In genomic region chr18:59740131-59740530, GRCh38 we compare ENCODE assay signal across 35 cellular contexts. TPM values are rescaled to one million over a fixed set of nuclear protein-coding genes. Genes with fewer than 3 reads are reported as not detected.
"Had no signal": no experiment of that assay in that cellular context is flagged by ENCODE, and none has a peak within 500 bp of the region (broad histone marks: within the 10 kb centered on the region; RNA-seq: fewer than 3 reads in every experiment).

No MANE protein-coding gene starts in this region.

- H3K36me3 Mint-ChIP-seq: activated CD8-positive, alpha-beta memory T cell treated with anti-CD3 and anti-CD28 coated beads, Interleukin-2, amount 10 ng/mL, durations not matched to agents 7 days and 5 days; activated naive CD4-positive, alpha-beta T cell treated with anti-CD3 and anti-CD28 coated beads, Interleukin-2, amount 10 ng/mL, durations not matched to agents 7 days and 5 days; activated naive CD4-positive, alpha-beta T cell treated with anti-CD3 and anti-CD28 coated beads, Interleukin-2, amount 50 U/mL, for 24 hours; activated naive CD8-positive, alpha-beta T cell; activated naive CD8-positive, alpha-beta T cell treated with anti-CD3 and anti-CD28 coated beads, Interleukin-2, amount 10 ng/mL, durations not matched to agents 7 days and 5 days had no signal

- FAIRE-seq: colon, TTC549 had no signal

- H3K36me3 ChIP-seq: ascending aorta, brain microvascular endothelial cell, breast epithelium had no signal

- H3K4me3 Mint-ChIP-seq: activated B cell treated with CpG ODN at 0.5 μM for 24 hours; activated CD4-positive, alpha-beta memory T cell treated with anti-CD3 and anti-CD28 coated beads, Interleukin-2, amount 10 ng/mL, durations not matched to agents 7 days and 5 days; activated CD4-positive, alpha-beta T cell treated with anti-CD3 and anti-CD28 coated beads, Interleukin-2, amount 10 ng/mL, durations not matched to agents 24 days and 14 days; activated CD8-positive, alpha-beta memory T cell treated with anti-CD3 and anti-CD28 coated beads, Interleukin-2, amount 10 ng/mL, durations not matched to agents 7 days and 5 days; activated CD8-positive, alpha-beta T cell treated with anti-CD3 and anti-CD28 coated beads, Interleukin-2, amount 10 ng/mL, durations not matched to agents 7 days and 5 days; activated naive CD4-positive, alpha-beta T cell treated with anti-CD3 and anti-CD28 coated beads, Interleukin-2, amount 10 ng/mL, durations not matched to agents 7 days and 5 days; activated naive CD4-positive, alpha-beta T cell treated with anti-CD3 and anti-CD28 coated beads, Interleukin-2, amount 50 U/mL, for 24 hours; activated naive CD8-positive, alpha-beta T cell; activated naive CD8-positive, alpha-beta T cell treated with anti-CD3 and anti-CD28 coated beads, Interleukin-2, amount 10 ng/mL, durations not matched to agents 7 days and 5 days; activated naive CD8-positive, alpha-beta T cell treated with anti-CD3 and anti-CD28 coated beads, Interleukin-2, amount 50 U/mL, for 24 hours; activated T-cell treated with anti-CD3 and anti-CD28 coated beads, Interleukin-2, amount 50 U/mL, for 24 hours; T-helper 1 cell treated with Interleukin-12 subunit alpha and Interleukin-12 subunit beta and Interleukin-4 antibody, amounts not matched to agents 30 μg/mL and 1 μg/mL, for 36 hours; T-helper 2 cell treated with Interferon-gamma antibody and Interleukin-4, amounts not matched to agents 5 μg/mL and 100 μg/mL, for 36 hours had no signal

- H3K4me1 Mint-ChIP-seq: activated B cell treated with CpG ODN at 0.5 μM for 24 hours; activated CD4-positive, alpha-beta memory T cell treated with anti-CD3 and anti-CD28 coated beads, Interleukin-2, amount 10 ng/mL, durations not matched to agents 7 days and 5 days; activated CD4-positive, alpha-beta T cell treated with anti-CD3 and anti-CD28 coated beads, Interleukin-2, amount 10 ng/mL, durations not matched to agents 24 days and 14 days; activated CD8-positive, alpha-beta memory T cell treated with anti-CD3 and anti-CD28 coated beads, Interleukin-2, amount 10 ng/mL, durations not matched to agents 7 days and 5 days; activated naive CD4-positive, alpha-beta T cell treated with anti-CD3 and anti-CD28 coated beads, Interleukin-2, amount 10 ng/mL, durations not matched to agents 7 days and 5 days; activated naive CD4-positive, alpha-beta T cell treated with anti-CD3 and anti-CD28 coated beads, Interleukin-2, amount 50 U/mL, for 24 hours; activated naive CD8-positive, alpha-beta T cell treated with anti-CD3 and anti-CD28 coated beads, Interleukin-2, amount 10 ng/mL, durations not matched to agents 7 days and 5 days; activated naive CD8-positive, alpha-beta T cell treated with anti-CD3 and anti-CD28 coated beads, Interleukin-2, amount 50 U/mL, for 24 hours had no signal

- H3K4me3 ChIP-seq: ascending aorta, body of pancreas, breast epithelium had no signal

- H3K9me3 ChIP-seq: body of pancreas had no signal

- DNase-seq: activated B cell treated with CpG ODN at 0.5 μM for 24 hours; activated CD4-positive, alpha-beta memory T cell treated with anti-CD3 and anti-CD28 coated beads, Interleukin-2, amount 10 ng/mL, durations not matched to agents 7 days and 5 days; activated CD4-positive, alpha-beta T cell treated with anti-CD3 and anti-CD28 coated beads for 4 hours; activated CD4-positive, alpha-beta T cell treated with anti-CD3 and anti-CD28 coated beads, Interleukin-2, amount 10 ng/mL, durations not matched to agents 24 days and 14 days; activated CD4-positive, alpha-beta T cell treated with anti-CD3 and anti-CD28 coated beads, Interleukin-2, amount 50 U/mL, for 48 hours; activated CD4-positive, CD25-positive, alpha-beta regulatory T cell treated with anti-CD3 and anti-CD28 coated beads, Interleukin-2, amount 50 U/mL, for 72 hours; activated CD8-positive, alpha-beta memory T cell treated with anti-CD3 and anti-CD28 coated beads for 24 hours; activated CD8-positive, alpha-beta memory T cell treated with anti-CD3 and anti-CD28 coated beads, Interleukin-2, amount 10 ng/mL, durations not matched to agents 7 days and 5 days; activated CD8-positive, alpha-beta memory T cell treated with anti-CD3 and anti-CD28 coated beads, Interleukin-2, amount 50 U/mL, for 48 hours; activated CD8-positive, alpha-beta T cell treated with anti-CD3 and anti-CD28 coated beads, Interleukin-2, amount 10 ng/mL, durations not matched to agents 7 days and 5 days; activated effector memory CD4-positive, alpha-beta T cell treated with Interleukin-2 at 50 U/mL for 16 hours; activated gamma-delta T cell; activated naive CD4-positive, alpha-beta T cell treated with anti-CD3 and anti-CD28 coated beads, Interleukin-2, amount 10 ng/mL, durations not matched to agents 7 days and 5 days; activated naive CD4-positive, alpha-beta T cell treated with Interleukin-2 at 50 U/mL for 16 hours; activated naive CD8-positive, alpha-beta T cell treated with anti-CD3 and anti-CD28 coated beads, Interleukin-2, amount 10 ng/mL, durations not matched to agents 7 days and 5 days; activated naive CD8-positive, alpha-beta T cell treated with anti-CD3 and anti-CD28 coated beads, Interleukin-2, amount 50 U/mL, for 24 hours; activated T-cell treated with anti-CD3 and anti-CD28 coated beads, Interleukin-2, amount 50 U/mL, for 24 hours; activated T-cell treated with anti-CD3 and anti-CD28 coated beads, Interleukin-2, amount 50 U/mL, for 48 hours; amygdala; anterior cingulate cortex; body of pancreas; brain microvascular endothelial cell; central memory CD4-positive, alpha-beta T cell; T-helper 2 cell; T-helper 9 cell had no signal

- H3K27ac ChIP-seq: ascending aorta, body of pancreas, brain microvascular endothelial cell, breast epithelium, VCaP had no signal

- H3K27me3 Mint-ChIP-seq: activated naive CD4-positive, alpha-beta T cell treated with anti-CD3 and anti-CD28 coated beads, Interleukin-2, amount 50 U/mL, for 24 hours had no signal

- H3K9me3 Mint-ChIP-seq: activated CD4-positive, alpha-beta memory T cell treated with anti-CD3 and anti-CD28 coated beads, Interleukin-2, amount 10 ng/mL, durations not matched to agents 7 days and 5 days; activated CD4-positive, alpha-beta T cell treated with anti-CD3 and anti-CD28 coated beads, Interleukin-2, amount 10 ng/mL, durations not matched to agents 24 days and 14 days; activated naive CD8-positive, alpha-beta T cell treated with anti-CD3 and anti-CD28 coated beads, Interleukin-2, amount 10 ng/mL, durations not matched to agents 7 days and 5 days; activated T-cell treated with anti-CD3 and anti-CD28 coated beads, Interleukin-2, amount 50 U/mL, for 24 hours; activated T-helper 2 cell treated with anti-CD3 and anti-CD28 coated beads, Interferon-gamma antibody, Interleukin-2, Interleukin-4, amounts not matched to agents 10 μg/mL and 5 μg/mL and 100 μg/mL, durations not matched to agents 14 hours and 24 hours and 36 hours; T-helper 1 cell treated with Interleukin-12 subunit alpha and Interleukin-12 subunit beta and Interleukin-4 antibody, amounts not matched to agents 30 μg/mL and 1 μg/mL, for 36 hours; T-helper 2 cell treated with Interferon-gamma antibody and Interleukin-4, amounts not matched to agents 5 μg/mL and 100 μg/mL, for 36 hours had no signal

- H3K27ac Mint-ChIP-seq: activated B cell treated with CpG ODN at 0.5 μM for 24 hours; activated CD4-positive, alpha-beta memory T cell treated with anti-CD3 and anti-CD28 coated beads, Interleukin-2, amount 10 ng/mL, durations not matched to agents 7 days and 5 days; activated CD4-positive, alpha-beta T cell treated with anti-CD3 and anti-CD28 coated beads, Interleukin-2, amount 10 ng/mL, durations not matched to agents 24 days and 14 days; activated CD8-positive, alpha-beta memory T cell treated with anti-CD3 and anti-CD28 coated beads, Interleukin-2, amount 10 ng/mL, durations not matched to agents 7 days and 5 days; activated CD8-positive, alpha-beta T cell treated with anti-CD3 and anti-CD28 coated beads, Interleukin-2, amount 10 ng/mL, durations not matched to agents 7 days and 5 days; activated naive CD4-positive, alpha-beta T cell treated with anti-CD3 and anti-CD28 coated beads, Interleukin-2, amount 10 ng/mL, durations not matched to agents 7 days and 5 days; activated naive CD4-positive, alpha-beta T cell treated with anti-CD3 and anti-CD28 coated beads, Interleukin-2, amount 50 U/mL, for 24 hours; activated naive CD8-positive, alpha-beta T cell; activated naive CD8-positive, alpha-beta T cell treated with anti-CD3 and anti-CD28 coated beads, Interleukin-2, amount 10 ng/mL, durations not matched to agents 7 days and 5 days; activated naive CD8-positive, alpha-beta T cell treated with anti-CD3 and anti-CD28 coated beads, Interleukin-2, amount 50 U/mL, for 24 hours; activated T-cell treated with anti-CD3 and anti-CD28 coated beads, Interleukin-2, amount 50 U/mL, for 24 hours; activated T-helper 2 cell treated with anti-CD3 and anti-CD28 coated beads, Interferon-gamma antibody, Interleukin-2, Interleukin-4, amounts not matched to agents 10 μg/mL and 5 μg/mL and 100 μg/mL, durations not matched to agents 14 hours and 24 hours and 36 hours; T-helper 1 cell treated with Interleukin-12 subunit alpha and Interleukin-12 subunit beta and Interleukin-4 antibody, amounts not matched to agents 30 μg/mL and 1 μg/mL, for 36 hours; T-helper 2 cell treated with Interferon-gamma antibody and Interleukin-4, amounts not matched to agents 5 μg/mL and 100 μg/mL, for 36 hours had no signal

- H3K4me1 ChIP-seq: ascending aorta, body of pancreas, breast epithelium had no signal

- H3K27me3 ChIP-seq: ascending aorta, body of pancreas, brain microvascular endothelial cell, breast epithelium had no signal

- ATAC-seq: activated CD8-positive, alpha-beta memory T cell treated with anti-CD3 and anti-CD28 coated beads, Interleukin-2, amount 10 ng/mL, durations not matched to agents 7 days and 5 days; activated CD8-positive, alpha-beta T cell treated with anti-CD3 and anti-CD28 coated beads, Interleukin-2, amount 10 ng/mL, durations not matched to agents 7 days and 5 days; activated naive CD8-positive, alpha-beta T cell treated with anti-CD3 and anti-CD28 coated beads, Interleukin-2, amount 50 U/mL, for 24 hours; body of pancreas had no signal

RNA-seq across cellular contexts. Expression of gene CCBE1, which starts 42.9 kb away (rescaled TPM):
- total RNA-seq: activated CD4-positive, alpha-beta memory T cell treated with anti-CD3 and anti-CD28 coated beads, Interleukin-2, amount 10 ng/mL, durations not matched to agents 7 days and 5 days; activated CD4-positive, alpha-beta T cell treated with anti-CD3 and anti-CD28 coated beads, Interleukin-2, amount 10 ng/mL, durations not matched to agents 24 days and 14 days; activated CD8-positive, alpha-beta T cell treated with anti-CD3 and anti-CD28 coated beads, Interleukin-2, amount 10 ng/mL, durations not matched to agents 7 days and 5 days; activated naive CD8-positive, alpha-beta T cell treated with anti-CD3 and anti-CD28 coated beads, Interleukin-2, amount 10 ng/mL, durations not matched to agents 7 days and 5 days; activated T-helper 2 cell treated with anti-CD3 and anti-CD28 coated beads, Interferon-gamma antibody, Interleukin-2, Interleukin-4, amounts not matched to agents 10 μg/mL and 5 μg/mL and 100 μg/mL, durations not matched to agents 14 hours and 24 hours and 36 hours had no signal
